Comparison of ENCODE assay signal across 28 cellular contexts in genomic region chr2:48417843-48418838, GRCh38. TPM values are rescaled to one million over a fixed set of nuclear protein-coding genes. Genes with fewer than 3 reads are reported as not detected.
DNase-seq lines count a peak whose midpoint lies in the region; ATAC-seq and TF ChIP-seq lines count a peak whose summit lies in the region.
"Had no signal": no experiment of that assay in that cellular context is flagged by ENCODE, and none has a peak within 500 bp of the region (broad histone marks: within the 10 kb centered on the region; RNA-seq: fewer than 3 reads in every experiment).

No MANE protein-coding gene starts in this region.

- H3K4me3 ChIP-seq in CD4-positive, alpha-beta memory T cell (ENCODE audit: low read length in 2 of 2), result no peak overlapping the region
- H3K4me3 ChIP-seq: BLaER1 treated with 17β-estradiol and CSF1 and Interleukin-3, amounts not matched to agents 10 nM and 100 nM; gastroesophageal sphincter; GM23248; SJSA1; smooth muscle cell had no signal

- H3K36me3 ChIP-seq in CD4-positive, alpha-beta memory T cell (ENCODE audit: insufficient read depth, low read length), result no peaks in the 10 kb centered on the region
- H3K36me3 ChIP-seq: BLaER1 treated with 17β-estradiol and CSF1 and Interleukin-3, amounts not matched to agents 10 nM and 100 nM; gastroesophageal sphincter; SJSA1 had no signal

- no peak for TF ChIP-seq CTCF in nephron progenitor cell (IDR thresholded peaks at IDR 0.05)

- H3K27ac ChIP-seq in CD4-positive, alpha-beta memory T cell (ENCODE audit: low read depth, low read length), result no peak overlapping the region
- H3K27ac ChIP-seq in cingulate gyrus (ENCODE audit: low read depth, low read length), result peak overlapping the region; percentile 69
- H3K27ac ChIP-seq: gastroesophageal sphincter, GM23248, HL-60, SJSA1 had no signal

- no peak for DNase-seq in CD4-positive, alpha-beta memory T cell
- DNase-seq in nephron progenitor cell, result no peak
- no peak for DNase-seq in activated naive CD4-positive, alpha-beta T cell treated with anti-CD3 and anti-CD28 coated beads, Interleukin-2, amount 10 ng/mL, durations not matched to agents 7 days and 5 days
- DNase-seq in activated gamma-delta T cell treated with Interleukin-2 at 50 U/mL for 16 hours, result no peak
- no peak for DNase-seq in activated gamma-delta T cell (lab: John Stamatoyannopoulos, UW)
- DNase-seq: activated CD4-positive, CD25-positive, alpha-beta regulatory T cell treated with anti-CD3 and anti-CD28 coated beads, Interleukin-2, amount 50 U/mL, for 72 hours; activated naive CD4-positive, alpha-beta T cell treated with anti-CD3 and anti-CD28 coated beads for 36 hours; activated T-cell treated with anti-CD3 and anti-CD28 coated beads, Interleukin-2, amount 50 U/mL, for 24 hours; anterior cingulate cortex; caudate nucleus; dermis blood vessel endothelial cell; GM23248; hippocampal formation; Karpas-422; left colon; mesendoderm; NCI-H146; RPMI8226; stimulated activated CD4-positive, alpha-beta T cell treated with anti-CD3 and anti-CD28 coated beads, Interleukin-1b, Interleukin-23, amount 100 ng/mL, for 48 hours; stimulated activated CD8-positive, alpha-beta memory T cell treated with anti-CD3 and anti-CD28 coated beads, Interleukin-4, amount 100 ng/mL, for 48 hours had no signal

- POLR2A ChIA-PET in CD4-positive, alpha-beta memory T cell (lab: Charles Lee; ENCODE audit: partially characterized antibody), result interaction anchor here (1.1 kb wide), 2 partner anchors 305 to 310 kb away, joined by 3 read pairs; no protein-coding TSS in a partner anchor

- H3K4me3 Mint-ChIP-seq in CD4-positive, alpha-beta memory T cell, result no peak overlapping the region
- H3K4me3 Mint-ChIP-seq in nephron progenitor cell, result no peak overlapping the region
- H3K4me3 Mint-ChIP-seq in activated naive CD4-positive, alpha-beta T cell treated with anti-CD3 and anti-CD28 coated beads, Interleukin-2, amount 10 ng/mL, durations not matched to agents 7 days and 5 days, result no peak overlapping the region
- H3K4me3 Mint-ChIP-seq: activated naive CD4-positive, alpha-beta T cell treated with anti-CD3 and anti-CD28 coated beads for 36 hours; activated T-cell treated with anti-CD3 and anti-CD28 coated beads, Interleukin-2, amount 50 U/mL, for 24 hours; type B pancreatic cell had no signal

- H3K9me3 Mint-ChIP-seq in CD4-positive, alpha-beta memory T cell, result no peaks in the 10 kb centered on the region
- H3K9me3 Mint-ChIP-seq in nephron progenitor cell, result no peaks in the 10 kb centered on the region
- H3K9me3 Mint-ChIP-seq in activated naive CD4-positive, alpha-beta T cell treated with anti-CD3 and anti-CD28 coated beads, Interleukin-2, amount 10 ng/mL, durations not matched to agents 7 days and 5 days, result no peaks in the 10 kb centered on the region
- H3K9me3 Mint-ChIP-seq: activated naive CD4-positive, alpha-beta T cell treated with anti-CD3 and anti-CD28 coated beads for 36 hours; activated T-cell treated with anti-CD3 and anti-CD28 coated beads, Interleukin-2, amount 50 U/mL, for 24 hours; type B pancreatic cell had no signal

- H3K4me1 Mint-ChIP-seq in CD4-positive, alpha-beta memory T cell, result peaks cover 25 to 40% (median 29%) of the 10 kb centered on the region in 4 donors
- peaks cover 49% of the 10 kb centered on the region for H3K4me1 Mint-ChIP-seq in nephron progenitor cell
- H3K4me1 Mint-ChIP-seq in activated naive CD4-positive, alpha-beta T cell treated with anti-CD3 and anti-CD28 coated beads, Interleukin-2, amount 10 ng/mL, durations not matched to agents 7 days and 5 days, result peaks cover 50% of the 10 kb centered on the region

- ATAC-seq in HG02610 (IDR thresholded peaks at IDR 0.05; ENCODE audit: unreplicated experiment), result peak; percentile 39
- ATAC-seq: gastroesophageal sphincter, left colon had no signal

- intact Hi-C loops in CD4-positive, alpha-beta memory T cell (cut with micrococcal nuclease), result no loop called here

- CTCF ChIA-PET in CD4-positive, alpha-beta memory T cell (lab: Charles Lee; ENCODE audit: partially characterized antibody), result interaction anchor here (1.2 to 3.9 kb wide), 3 partner anchors 107 to 560 kb away, joined by 3 to 56 read pairs (median 13); no protein-coding TSS in a partner anchor
- CTCF ChIA-PET in activated naive CD4-positive, alpha-beta T cell treated with anti-CD3 and anti-CD28 coated beads, Interleukin-2, amount 10 ng/mL, durations not matched to agents 7 days and 5 days (lab: Charles Lee), result interaction anchor here (1.2 kb wide), 1 partner anchor 305 kb away, joined by 4 read pairs; no protein-coding TSS in a partner anchor

- H3K36me3 Mint-ChIP-seq in CD4-positive, alpha-beta memory T cell, result no peaks in the 10 kb centered on the region
- H3K36me3 Mint-ChIP-seq in nephron progenitor cell (ENCODE audit: low read depth), result no peaks in the 10 kb centered on the region
- peaks cover 1% of the 10 kb centered on the region for H3K36me3 Mint-ChIP-seq in activated naive CD4-positive, alpha-beta T cell treated with anti-CD3 and anti-CD28 coated beads, Interleukin-2, amount 10 ng/mL, durations not matched to agents 7 days and 5 days
- H3K36me3 Mint-ChIP-seq: type B pancreatic cell had no signal

- H3K27ac Mint-ChIP-seq in CD4-positive, alpha-beta memory T cell, result peak overlapping the region; percentile 3 to 79 (median 65)
- H3K27ac Mint-ChIP-seq in nephron progenitor cell, result peak overlapping the region; percentile 3
- H3K27ac Mint-ChIP-seq in activated naive CD4-positive, alpha-beta T cell treated with anti-CD3 and anti-CD28 coated beads, Interleukin-2, amount 10 ng/mL, durations not matched to agents 7 days and 5 days, result no peak overlapping the region
- H3K27ac Mint-ChIP-seq: activated naive CD4-positive, alpha-beta T cell treated with anti-CD3 and anti-CD28 coated beads for 36 hours; type B pancreatic cell had no signal

- no peaks in the 10 kb centered on the region for H3K27me3 ChIP-seq in CD4-positive, alpha-beta memory T cell (ENCODE audit: insufficient read depth, low read length)
- H3K27me3 ChIP-seq: BLaER1 treated with 17β-estradiol and CSF1 and Interleukin-3, amounts not matched to agents 10 nM and 100 nM; gastroesophageal sphincter; SJSA1 had no signal

- H3K4me1 ChIP-seq in CD4-positive, alpha-beta memory T cell (ENCODE audit: insufficient read depth, low read length), result peaks cover 32% of the 10 kb centered on the region

- H3K27me3 Mint-ChIP-seq in CD4-positive, alpha-beta memory T cell, result peaks cover 2% of the 10 kb centered on the region in 2 donors
- peaks cover 11% of the 10 kb centered on the region for H3K27me3 Mint-ChIP-seq in nephron progenitor cell (ENCODE audit: low read depth, poor library complexity)
- peaks cover 14% of the 10 kb centered on the region for H3K27me3 Mint-ChIP-seq in activated naive CD4-positive, alpha-beta T cell treated with anti-CD3 and anti-CD28 coated beads, Interleukin-2, amount 10 ng/mL, durations not matched to agents 7 days and 5 days

- no peaks in the 10 kb centered on the region for H3K9me3 ChIP-seq in CD4-positive, alpha-beta memory T cell (ENCODE audit: control insufficient read depth in 1 of 2, low read length in 2 of 2)
- H3K9me3 ChIP-seq: gastroesophageal sphincter, SJSA1 had no signal

RNA-seq across cellular contexts. Expression of gene PPP1R21, which starts 22.4 kb away (rescaled TPM):
- 10 to 100 TPM; 39.3 to 46.5 TPM for total RNA-seq in CD4-positive, alpha-beta memory T cell
- 10 to 100 TPM; 16.0 to 25.2 TPM for polyA plus RNA-seq in CD4-positive, alpha-beta memory T cell
